Comparison of ENCODE assay signal across 1 cellular context in genomic region chr13:27969073-27969865, GRCh38.
TF ChIP-seq lines count a peak whose summit lies in the region.

TSS of gene CDX2 (minus strand) at chr13:27969315. CDS start at chr13:27969006, 309 bp downstream.

TF ChIP-seq in HepG2, 621 proteins besides CTCF, POLR2A, EP300 and RAD21 (continued from another document):
- no peak; the same call in 1 of the 2 replicates for TF ChIP-seq ZNF800 (CRISPR knock-in tag; IDR thresholded peaks at IDR 0.05)
- TF ChIP-seq ZNF569 (CRISPR knock-in tag; IDR thresholded peaks at IDR 0.05; ENCODE audit: borderline replicate concordance), result no peak
